1 cellular context compared by ENCODE assay signal in the genomic region with DNA sequence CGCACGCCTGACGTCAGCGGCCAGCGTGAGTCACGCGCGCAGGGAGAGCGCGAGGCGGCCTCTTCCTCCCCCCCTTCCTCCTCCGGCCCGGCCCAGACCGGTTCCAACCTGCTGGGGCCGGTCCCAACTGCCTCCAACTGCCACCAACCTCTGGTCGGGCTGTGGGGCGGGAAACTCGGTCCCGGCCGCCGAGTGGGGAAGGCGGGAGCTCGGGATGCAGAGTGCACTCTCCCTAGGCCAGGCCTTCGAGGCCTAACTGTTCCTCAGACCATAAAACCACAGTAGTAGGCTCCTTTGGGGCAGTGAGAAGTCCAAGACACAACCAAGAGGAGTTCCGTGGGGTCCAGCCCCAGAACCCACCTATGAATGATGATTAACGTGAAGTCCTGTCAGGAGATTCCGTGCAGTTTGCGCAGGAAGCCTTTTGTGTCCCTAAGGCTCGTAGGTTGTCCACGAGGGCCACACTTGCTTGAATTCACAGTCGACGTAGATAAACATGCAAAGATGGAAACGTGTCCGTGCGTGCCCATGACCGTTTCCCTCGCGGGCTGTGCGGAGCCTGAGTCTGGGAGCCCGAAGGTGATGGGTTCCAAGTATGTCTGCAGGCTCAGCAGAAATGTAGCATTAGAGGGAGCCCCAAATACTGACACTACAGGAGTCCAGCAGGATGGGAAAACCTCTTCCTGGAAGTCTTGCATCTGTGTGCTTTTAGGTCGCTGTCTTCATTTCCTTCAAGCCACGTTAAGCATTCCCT.
A peak's percentile ranks its signal among the peaks of the same experiment; 100 is the strongest.
TF ChIP-seq lines count a peak whose summit lies in the region.

No MANE protein-coding gene starts in this region.

TF ChIP-seq in HepG2, 621 proteins besides CTCF, POLR2A, EP300 and RAD21 (continued from another document and continues in another):
- TF ChIP-seq, protein P1, sequence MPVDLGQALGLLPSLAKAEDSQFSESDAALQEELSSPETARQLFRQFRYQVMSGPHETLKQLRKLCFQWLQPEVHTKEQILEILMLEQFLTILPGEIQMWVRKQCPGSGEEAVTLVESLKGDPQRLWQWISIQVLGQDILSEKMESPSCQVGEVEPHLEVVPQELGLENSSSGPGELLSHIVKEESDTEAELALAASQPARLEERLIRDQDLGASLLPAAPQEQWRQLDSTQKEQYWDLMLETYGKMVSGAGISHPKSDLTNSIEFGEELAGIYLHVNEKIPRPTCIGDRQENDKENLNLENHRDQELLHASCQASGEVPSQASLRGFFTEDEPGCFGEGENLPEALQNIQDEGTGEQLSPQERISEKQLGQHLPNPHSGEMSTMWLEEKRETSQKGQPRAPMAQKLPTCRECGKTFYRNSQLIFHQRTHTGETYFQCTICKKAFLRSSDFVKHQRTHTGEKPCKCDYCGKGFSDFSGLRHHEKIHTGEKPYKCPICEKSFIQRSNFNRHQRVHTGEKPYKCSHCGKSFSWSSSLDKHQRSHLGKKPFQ (CRISPR knock-in tag; IDR thresholded peaks at IDR 0.05; ENCODE audit: insufficient replicate concordance), result peak; percentile 93
- TF ChIP-seq, protein P2, sequence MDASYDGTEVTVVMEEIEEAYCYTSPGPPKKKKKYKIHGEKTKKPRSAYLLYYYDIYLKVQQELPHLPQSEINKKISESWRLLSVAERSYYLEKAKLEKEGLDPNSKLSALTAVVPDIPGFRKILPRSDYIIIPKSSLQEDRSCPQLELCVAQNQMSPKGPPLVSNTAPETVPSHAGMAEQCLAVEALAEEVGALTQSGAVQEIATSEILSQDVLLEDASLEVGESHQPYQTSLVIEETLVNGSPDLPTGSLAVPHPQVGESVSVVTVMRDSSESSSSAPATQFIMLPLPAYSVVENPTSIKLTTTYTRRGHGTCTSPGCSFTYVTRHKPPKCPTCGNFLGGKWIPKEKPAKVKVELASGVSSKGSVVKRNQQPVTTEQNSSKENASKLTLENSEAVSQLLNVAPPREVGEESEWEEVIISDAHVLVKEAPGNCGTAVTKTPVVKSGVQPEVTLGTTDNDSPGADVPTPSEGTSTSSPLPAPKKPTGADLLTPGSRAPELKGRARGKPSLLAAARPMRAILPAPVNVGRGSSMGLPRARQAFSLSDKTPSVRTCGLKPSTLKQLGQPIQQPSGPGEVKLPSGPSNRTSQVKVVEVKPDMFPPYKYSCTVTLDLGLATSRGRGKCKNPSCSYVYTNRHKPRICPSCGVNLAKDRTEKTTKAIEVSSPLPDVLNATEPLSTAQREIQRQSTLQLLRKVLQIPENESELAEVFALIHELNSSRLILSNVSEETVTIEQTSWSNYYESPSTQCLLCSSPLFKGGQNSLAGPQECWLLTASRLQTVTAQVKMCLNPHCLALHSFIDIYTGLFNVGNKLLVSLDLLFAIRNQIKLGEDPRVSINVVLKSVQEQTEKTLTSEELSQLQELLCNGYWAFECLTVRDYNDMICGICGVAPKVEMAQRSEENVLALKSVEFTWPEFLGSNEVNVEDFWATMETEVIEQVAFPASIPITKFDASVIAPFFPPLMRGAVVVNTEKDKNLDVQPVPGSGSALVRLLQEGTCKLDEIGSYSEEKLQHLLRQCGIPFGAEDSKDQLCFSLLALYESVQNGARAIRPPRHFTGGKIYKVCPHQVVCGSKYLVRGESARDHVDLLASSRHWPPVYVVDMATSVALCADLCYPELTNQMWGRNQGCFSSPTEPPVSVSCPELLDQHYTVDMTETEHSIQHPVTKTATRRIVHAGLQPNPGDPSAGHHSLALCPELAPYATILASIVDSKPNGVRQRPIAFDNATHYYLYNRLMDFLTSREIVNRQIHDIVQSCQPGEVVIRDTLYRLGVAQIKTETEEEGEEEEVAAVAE (CRISPR knock-in tag; IDR thresholded peaks at IDR 0.05; ENCODE audit: borderline replicate concordance), result no peak
- TF ChIP-seq MYNN (CRISPR knock-in tag; IDR thresholded peaks at IDR 0.05; ENCODE audit: low read depth), result no peak
- TF ChIP-seq NFKBIZ (CRISPR knock-in tag; IDR thresholded peaks at IDR 0.05), result peak; percentile 9; the same call in 1 of the 2 replicates
- TF ChIP-seq RXRA (CRISPR knock-in tag; IDR thresholded peaks at IDR 0.05), result peak; percentile 77
- peak; percentile 57; the same call in 1 of the 2 replicates for TF ChIP-seq GZF1 (CRISPR knock-in tag; IDR thresholded peaks at IDR 0.05)
- TF ChIP-seq ZNF121 (CRISPR knock-in tag; IDR thresholded peaks at IDR 0.05), result 0 out of 2 replicates have a peak, but pooled peaks have one; percentile 71
- TF ChIP-seq, protein P3, sequence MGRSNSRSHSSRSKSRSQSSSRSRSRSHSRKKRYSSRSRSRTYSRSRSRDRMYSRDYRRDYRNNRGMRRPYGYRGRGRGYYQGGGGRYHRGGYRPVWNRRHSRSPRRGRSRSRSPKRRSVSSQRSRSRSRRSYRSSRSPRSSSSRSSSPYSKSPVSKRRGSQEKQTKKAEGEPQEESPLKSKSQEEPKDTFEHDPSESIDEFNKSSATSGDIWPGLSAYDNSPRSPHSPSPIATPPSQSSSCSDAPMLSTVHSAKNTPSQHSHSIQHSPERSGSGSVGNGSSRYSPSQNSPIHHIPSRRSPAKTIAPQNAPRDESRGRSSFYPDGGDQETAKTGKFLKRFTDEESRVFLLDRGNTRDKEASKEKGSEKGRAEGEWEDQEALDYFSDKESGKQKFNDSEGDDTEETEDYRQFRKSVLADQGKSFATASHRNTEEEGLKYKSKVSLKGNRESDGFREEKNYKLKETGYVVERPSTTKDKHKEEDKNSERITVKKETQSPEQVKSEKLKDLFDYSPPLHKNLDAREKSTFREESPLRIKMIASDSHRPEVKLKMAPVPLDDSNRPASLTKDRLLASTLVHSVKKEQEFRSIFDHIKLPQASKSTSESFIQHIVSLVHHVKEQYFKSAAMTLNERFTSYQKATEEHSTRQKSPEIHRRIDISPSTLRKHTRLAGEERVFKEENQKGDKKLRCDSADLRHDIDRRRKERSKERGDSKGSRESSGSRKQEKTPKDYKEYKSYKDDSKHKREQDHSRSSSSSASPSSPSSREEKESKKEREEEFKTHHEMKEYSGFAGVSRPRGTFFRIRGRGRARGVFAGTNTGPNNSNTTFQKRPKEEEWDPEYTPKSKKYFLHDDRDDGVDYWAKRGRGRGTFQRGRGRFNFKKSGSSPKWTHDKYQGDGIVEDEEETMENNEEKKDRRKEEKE (IDR thresholded peaks at IDR 0.05), result no peak
- peak; percentile 62; the same call in 1 of the 2 replicates for TF ChIP-seq HOXA3 (CRISPR knock-in tag; IDR thresholded peaks at IDR 0.05)
- TF ChIP-seq, protein P4, sequence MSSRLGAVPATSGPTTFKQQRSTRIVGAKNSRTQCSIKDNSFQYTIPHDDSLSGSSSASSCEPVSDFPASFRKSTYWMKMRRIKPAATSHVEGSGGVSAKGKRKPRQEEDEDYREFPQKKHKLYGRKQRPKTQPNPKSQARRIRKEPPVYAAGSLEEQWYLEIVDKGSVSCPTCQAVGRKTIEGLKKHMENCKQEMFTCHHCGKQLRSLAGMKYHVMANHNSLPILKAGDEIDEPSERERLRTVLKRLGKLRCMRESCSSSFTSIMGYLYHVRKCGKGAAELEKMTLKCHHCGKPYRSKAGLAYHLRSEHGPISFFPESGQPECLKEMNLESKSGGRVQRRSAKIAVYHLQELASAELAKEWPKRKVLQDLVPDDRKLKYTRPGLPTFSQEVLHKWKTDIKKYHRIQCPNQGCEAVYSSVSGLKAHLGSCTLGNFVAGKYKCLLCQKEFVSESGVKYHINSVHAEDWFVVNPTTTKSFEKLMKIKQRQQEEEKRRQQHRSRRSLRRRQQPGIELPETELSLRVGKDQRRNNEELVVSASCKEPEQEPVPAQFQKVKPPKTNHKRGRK (CRISPR knock-in tag; IDR thresholded peaks at IDR 0.05), result no peak
- TF ChIP-seq KLF16 (CRISPR knock-in tag; IDR thresholded peaks at IDR 0.05), result peak in 1 of 2 experiments; percentile 54; a peak in 1 of 4 replicates
- TF ChIP-seq ZNF354B (CRISPR knock-in tag; IDR thresholded peaks at IDR 0.05), result no peak
- TF ChIP-seq MTA1 (CRISPR knock-in tag; IDR thresholded peaks at IDR 0.05; ENCODE audit: borderline replicate concordance), result peak; percentile 85
- no peak for TF ChIP-seq ZNF720 (CRISPR knock-in tag; IDR thresholded peaks at IDR 0.05)
- peak; percentile 17; the same call in 1 of the 2 replicates for TF ChIP-seq CENPT (CRISPR knock-in tag; IDR thresholded peaks at IDR 0.05; ENCODE audit: low read depth)
- peak; percentile 42; the same call in 1 of the 2 replicates for TF ChIP-seq ATF7 (IDR thresholded peaks at IDR 0.05)
- TF ChIP-seq ATF7 (CRISPR knock-in tag; IDR thresholded peaks at IDR 0.05), result peak; percentile 80
- TF ChIP-seq ZNF547 (CRISPR knock-in tag; IDR thresholded peaks at IDR 0.05), result peak; percentile 83; the same call in 1 of the 2 replicates
- TF ChIP-seq ZNF549 (CRISPR knock-in tag; IDR thresholded peaks at IDR 0.05), result no peak
- no peak for TF ChIP-seq ZNF253 (CRISPR knock-in tag; IDR thresholded peaks at IDR 0.05; ENCODE audit: borderline replicate concordance)
- TF ChIP-seq, protein P5, sequence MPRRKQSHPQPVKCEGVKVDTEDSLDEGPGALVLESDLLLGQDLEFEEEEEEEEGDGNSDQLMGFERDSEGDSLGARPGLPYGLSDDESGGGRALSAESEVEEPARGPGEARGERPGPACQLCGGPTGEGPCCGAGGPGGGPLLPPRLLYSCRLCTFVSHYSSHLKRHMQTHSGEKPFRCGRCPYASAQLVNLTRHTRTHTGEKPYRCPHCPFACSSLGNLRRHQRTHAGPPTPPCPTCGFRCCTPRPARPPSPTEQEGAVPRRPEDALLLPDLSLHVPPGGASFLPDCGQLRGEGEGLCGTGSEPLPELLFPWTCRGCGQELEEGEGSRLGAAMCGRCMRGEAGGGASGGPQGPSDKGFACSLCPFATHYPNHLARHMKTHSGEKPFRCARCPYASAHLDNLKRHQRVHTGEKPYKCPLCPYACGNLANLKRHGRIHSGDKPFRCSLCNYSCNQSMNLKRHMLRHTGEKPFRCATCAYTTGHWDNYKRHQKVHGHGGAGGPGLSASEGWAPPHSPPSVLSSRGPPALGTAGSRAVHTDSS (CRISPR knock-in tag; conservative IDR thresholded peaks at IDR 0.05), result peak; percentile 79; the same call in 1 of the 2 replicates
- TF ChIP-seq ZNF10 (CRISPR knock-in tag; IDR thresholded peaks at IDR 0.05; ENCODE audit: borderline replicate concordance, low read depth), result peak; percentile 49; the same call in 1 of the 2 replicates
- TF ChIP-seq TBP (CRISPR knock-in tag; IDR thresholded peaks at IDR 0.05), result no peak
- TF ChIP-seq, protein P6, sequence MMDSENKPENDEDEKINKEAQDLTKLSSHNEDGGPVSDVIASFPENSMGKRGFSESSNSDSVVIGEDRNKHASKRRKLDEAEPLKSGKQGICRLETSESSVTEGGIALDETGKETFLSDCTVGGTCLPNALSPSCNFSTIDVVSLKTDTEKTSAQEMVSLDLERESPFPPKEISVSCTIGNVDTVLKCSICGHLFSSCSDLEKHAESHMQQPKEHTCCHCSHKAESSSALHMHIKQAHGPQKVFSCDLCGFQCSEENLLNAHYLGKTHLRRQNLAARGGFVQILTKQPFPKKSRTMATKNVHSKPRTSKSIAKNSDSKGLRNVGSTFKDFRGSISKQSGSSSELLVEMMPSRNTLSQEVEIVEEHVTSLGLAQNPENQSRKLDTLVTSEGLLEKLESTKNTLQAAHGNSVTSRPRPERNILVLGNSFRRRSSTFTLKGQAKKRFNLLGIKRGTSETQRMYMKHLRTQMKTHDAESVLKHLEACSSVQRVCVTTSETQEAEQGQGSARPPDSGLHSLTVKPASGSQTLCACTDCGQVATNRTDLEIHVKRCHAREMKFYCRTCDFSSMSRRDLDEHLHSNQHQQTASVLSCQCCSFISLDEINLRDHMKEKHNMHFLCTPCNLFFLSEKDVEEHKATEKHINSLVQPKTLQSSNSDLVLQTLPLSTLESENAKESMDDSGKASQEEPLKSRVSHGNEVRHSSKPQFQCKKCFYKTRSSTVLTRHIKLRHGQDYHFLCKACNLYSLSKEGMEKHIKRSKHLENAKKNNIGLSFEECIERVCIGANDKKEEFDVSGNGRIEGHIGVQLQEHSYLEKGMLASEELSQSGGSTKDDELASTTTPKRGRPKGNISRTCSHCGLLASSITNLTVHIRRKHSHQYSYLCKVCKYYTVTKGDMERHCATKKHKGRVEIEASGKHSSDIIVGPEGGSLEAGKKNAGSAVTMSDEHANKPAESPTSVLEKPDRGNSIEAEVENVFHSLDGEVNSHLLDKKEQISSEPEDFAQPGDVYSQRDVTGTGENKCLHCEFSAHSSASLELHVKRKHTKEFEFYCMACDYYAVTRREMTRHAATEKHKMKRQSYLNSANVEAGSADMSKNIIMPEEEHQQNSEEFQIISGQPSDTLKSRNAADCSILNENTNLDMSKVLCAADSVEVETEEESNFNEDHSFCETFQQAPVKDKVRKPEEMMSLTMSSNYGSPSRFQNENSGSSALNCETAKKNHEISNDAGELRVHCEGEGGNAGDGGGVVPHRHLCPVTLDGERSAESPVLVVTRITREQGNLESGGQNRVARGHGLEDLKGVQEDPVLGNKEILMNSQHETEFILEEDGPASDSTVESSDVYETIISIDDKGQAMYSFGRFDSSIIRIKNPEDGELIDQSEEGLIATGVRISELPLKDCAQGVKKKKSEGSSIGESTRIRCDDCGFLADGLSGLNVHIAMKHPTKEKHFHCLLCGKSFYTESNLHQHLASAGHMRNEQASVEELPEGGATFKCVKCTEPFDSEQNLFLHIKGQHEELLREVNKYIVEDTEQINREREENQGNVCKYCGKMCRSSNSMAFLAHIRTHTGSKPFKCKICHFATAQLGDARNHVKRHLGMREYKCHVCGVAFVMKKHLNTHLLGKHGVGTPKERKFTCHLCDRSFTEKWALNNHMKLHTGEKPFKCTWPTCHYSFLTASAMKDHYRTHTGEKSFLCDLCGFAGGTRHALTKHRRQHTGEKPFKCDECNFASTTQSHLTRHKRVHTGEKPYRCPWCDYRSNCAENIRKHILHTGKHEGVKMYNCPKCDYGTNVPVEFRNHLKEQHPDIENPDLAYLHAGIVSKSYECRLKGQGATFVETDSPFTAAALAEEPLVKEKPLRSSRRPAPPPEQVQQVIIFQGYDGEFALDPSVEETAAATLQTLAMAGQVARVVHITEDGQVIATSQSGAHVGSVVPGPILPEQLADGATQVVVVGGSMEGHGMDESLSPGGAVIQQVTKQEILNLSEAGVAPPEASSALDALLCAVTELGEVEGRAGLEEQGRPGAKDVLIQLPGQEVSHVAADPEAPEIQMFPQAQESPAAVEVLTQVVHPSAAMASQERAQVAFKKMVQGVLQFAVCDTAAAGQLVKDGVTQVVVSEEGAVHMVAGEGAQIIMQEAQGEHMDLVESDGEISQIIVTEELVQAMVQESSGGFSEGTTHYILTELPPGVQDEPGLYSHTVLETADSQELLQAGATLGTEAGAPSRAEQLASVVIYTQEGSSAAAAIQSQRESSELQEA (CRISPR knock-in tag; IDR thresholded peaks at IDR 0.05; ENCODE audit: not compliant biosample characterization), result peak; percentile 49
- TF ChIP-seq, protein P7, sequence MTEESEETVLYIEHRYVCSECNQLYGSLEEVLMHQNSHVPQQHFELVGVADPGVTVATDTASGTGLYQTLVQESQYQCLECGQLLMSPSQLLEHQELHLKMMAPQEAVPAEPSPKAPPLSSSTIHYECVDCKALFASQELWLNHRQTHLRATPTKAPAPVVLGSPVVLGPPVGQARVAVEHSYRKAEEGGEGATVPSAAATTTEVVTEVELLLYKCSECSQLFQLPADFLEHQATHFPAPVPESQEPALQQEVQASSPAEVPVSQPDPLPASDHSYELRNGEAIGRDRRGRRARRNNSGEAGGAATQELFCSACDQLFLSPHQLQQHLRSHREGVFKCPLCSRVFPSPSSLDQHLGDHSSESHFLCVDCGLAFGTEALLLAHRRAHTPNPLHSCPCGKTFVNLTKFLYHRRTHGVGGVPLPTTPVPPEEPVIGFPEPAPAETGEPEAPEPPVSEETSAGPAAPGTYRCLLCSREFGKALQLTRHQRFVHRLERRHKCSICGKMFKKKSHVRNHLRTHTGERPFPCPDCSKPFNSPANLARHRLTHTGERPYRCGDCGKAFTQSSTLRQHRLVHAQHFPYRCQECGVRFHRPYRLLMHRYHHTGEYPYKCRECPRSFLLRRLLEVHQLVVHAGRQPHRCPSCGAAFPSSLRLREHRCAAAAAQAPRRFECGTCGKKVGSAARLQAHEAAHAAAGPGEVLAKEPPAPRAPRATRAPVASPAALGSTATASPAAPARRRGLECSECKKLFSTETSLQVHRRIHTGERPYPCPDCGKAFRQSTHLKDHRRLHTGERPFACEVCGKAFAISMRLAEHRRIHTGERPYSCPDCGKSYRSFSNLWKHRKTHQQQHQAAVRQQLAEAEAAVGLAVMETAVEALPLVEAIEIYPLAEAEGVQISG (CRISPR knock-in tag; IDR thresholded peaks at IDR 0.05), result no peak
- peak; percentile 87 for TF ChIP-seq KAT8 (CRISPR knock-in tag; IDR thresholded peaks at IDR 0.05)
- TF ChIP-seq ASH2L (IDR thresholded peaks at IDR 0.05; ENCODE audit: insufficient read length, low read depth, low read length), result peak; percentile 85
